Comparison of ENCODE assay signal across 8 cellular contexts in the genomic region with DNA sequence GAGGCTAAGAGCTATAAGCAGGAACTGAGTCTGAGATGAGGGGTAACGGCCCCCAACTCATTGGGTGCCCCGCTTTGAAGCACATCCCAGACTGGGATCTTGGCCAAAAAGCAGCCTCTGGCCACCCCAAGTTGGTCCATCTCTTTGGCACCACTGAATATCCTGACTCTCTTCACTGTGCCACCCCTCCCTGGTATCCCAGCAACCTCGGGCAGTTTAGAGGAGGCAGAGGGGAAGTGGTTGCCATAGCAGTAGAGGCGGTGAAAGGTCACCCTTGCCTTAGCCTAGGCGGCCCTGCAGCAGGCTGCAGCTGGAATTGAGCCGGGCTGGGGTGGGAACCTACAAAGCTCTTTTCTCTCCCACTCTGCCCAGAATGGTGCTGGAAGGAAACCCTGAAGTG. TPM values are rescaled to one million over a fixed set of nuclear protein-coding genes. Genes with fewer than 3 reads are reported as not detected.
DNase-seq lines count a peak whose midpoint lies in the region; ATAC-seq and TF ChIP-seq lines count a peak whose summit lies in the region.

No MANE protein-coding gene starts in this region.

- H3K27ac ChIP-seq in ascending aorta, result no peak overlapping the region
- no peak overlapping the region for H3K27ac ChIP-seq in right lobe of liver
- peak overlapping the region in 1 of 4 donors; percentile 77 for H3K27ac ChIP-seq in transverse colon

- H3K36me3 ChIP-seq in ascending aorta (peaks cover 14 to 19% of the 10 kb centered on the region in 2 donors), right lobe of liver (no peaks in the 10 kb centered on the region), transverse colon (no peaks in the 10 kb centered on the region)

- peak; percentile 33 to 54 (median 40) for ATAC-seq in right lobe of liver
- no peak for ATAC-seq in HG03520 (IDR thresholded peaks at IDR 0.05; ENCODE audit: unreplicated experiment)

- intact Hi-C loops in ascending aorta (cut with DNase I) (loop anchor here (2.0 to 5.0 kb wide), 3 partner anchors 29 to 375 kb away; partner anchors contain the start of genes MRPL11 and RCE1), right lobe of liver (cut with DNase I) (no loop called here), transverse colon (cut with DNase I; ENCODE audit: low total_unique reads) (no loop called here)

- TF ChIP-seq CTCF in ascending aorta (IDR thresholded peaks at IDR 0.05) (no peak), right lobe of liver (IDR thresholded peaks at IDR 0.05) (no peak), transverse colon (IDR thresholded peaks at IDR 0.05) (no peak)

- TF ChIP-seq EP300 in transverse colon (IDR thresholded peaks at IDR 0.05; ENCODE audit: low read depth), result no peak

- in situ Hi-C loops in transverse colon (cut with MboI; ENCODE audit: low pct_ligation_motif_present in 1 of 4, low pct_unique_long_range_greater_than_20kb in 1 of 4, low sequenced_read_pairs in 3 of 4), result no loop called here

- DNase-seq in NCI-H1417 (lab: John Stamatoyannopoulos, UW) (peak; percentile 11 to 74 (median 60)), NCI-H1417 treated with DMSO at 0.1 percent for 48 hours (lab: John Stamatoyannopoulos, UW) (no peak), NCI-H146 treated with DMSO at 0.1 percent for 48 hours (lab: John Stamatoyannopoulos, UW; ENCODE audit: unreplicated experiment) (peak; percentile 20), ascending aorta (ENCODE audit: low spot score in 2 of 2) (peak in 1 of 2 donors; percentile 73), right lobe of liver (peak in 1 of 3 donors; percentile 58), transverse colon (peak; percentile 60)
- DNase-seq in stimulated activated CD4-positive, alpha-beta T cell treated with anti-CD3 and anti-CD28 coated beads, Interleukin-4, amount 100 ng/mL, for 4 hours, result no peak

- WGBS in right lobe of liver (ENCODE audit: insufficient coverage, low coverage, low lambda C conversion rate, missing lambda C conversion rate), result 51% methylated on average over 6 of the region's 6 CpGs
- 24% methylated on average over 6 of the region's 6 CpGs; no CpG with 5 or more reads in 1 of the 2 donors for WGBS in transverse colon (ENCODE audit: low coverage in 1 of 2), 2 donors

- H3K4me3 ChIP-seq in ascending aorta (peak overlapping the region; percentile 77 to 92), right lobe of liver (peak overlapping the region; percentile 45 to 70 (median 56)), transverse colon (peak overlapping the region; percentile 69 to 85 (median 76))

- TF ChIP-seq POLR2A in right lobe of liver (IDR thresholded peaks at IDR 0.05), result no peak
- TF ChIP-seq POLR2A in transverse colon (IDR thresholded peaks at IDR 0.05), result no peak

- H3K4me1 ChIP-seq in ascending aorta (peaks cover 10 to 14% of the 10 kb centered on the region in 2 donors), right lobe of liver (peaks cover 0 to 8% (median 0%) of the 10 kb centered on the region in 4 donors), transverse colon (peaks cover 9 to 20% (median 14%) of the 10 kb centered on the region in 4 donors)

- no peaks in the 10 kb centered on the region for H3K9me3 ChIP-seq in ascending aorta
- no peaks in the 10 kb centered on the region for H3K9me3 ChIP-seq in right lobe of liver
- H3K9me3 ChIP-seq in transverse colon, result no peaks in the 10 kb centered on the region

- H3K27me3 ChIP-seq in ascending aorta, result no peaks in the 10 kb centered on the region
- H3K27me3 ChIP-seq in right lobe of liver, result no peaks in the 10 kb centered on the region
- no peaks in the 10 kb centered on the region for H3K27me3 ChIP-seq in transverse colon

RNA-seq across cellular contexts. Expression of gene PELI3, which starts 1.1 kb away (rescaled TPM):
- total RNA-seq in ascending aorta, result 13.2 TPM
- total RNA-seq in right lobe of liver, result 1 to 10 TPM; 2.0 to 5.3 (median 3.2) TPM
- 10 to 100 TPM in 1 of 4 donors, 1 to 10 TPM in 3; 1.2 to 14.2 (median 7.8) TPM for total RNA-seq in transverse colon

RNA-seq across cellular contexts. Expression of gene DPP3, which starts 12.5 kb away (rescaled TPM):
- total RNA-seq in ascending aorta (14.8 TPM), right lobe of liver (10 to 100 TPM; 18.0 to 25.6 (median 22.0) TPM), transverse colon (100 to 1,000 TPM in 1 of 4 donors, 10 to 100 TPM in 3; 32.8 to 116 (median 53.4) TPM)

RNA-seq across cellular contexts. Expression of gene MRPL11, which starts 29.1 kb away (rescaled TPM):
- total RNA-seq in ascending aorta (96.2 TPM), right lobe of liver (10 to 100 TPM; 17.6 to 34.1 (median 28.6) TPM), transverse colon (100 to 1,000 TPM in 1 of 4 donors, 10 to 100 TPM in 3; 39.6 to 127 (median 43.5) TPM)

RNA-seq across cellular contexts. Expression of gene BBS1, which starts 42.7 kb away (rescaled TPM):
- 39.6 TPM for total RNA-seq in ascending aorta
- 10 to 100 TPM in 4 of 6 experiments, 1 to 10 TPM in 2; 6.2 to 18.1 (median 11.2) TPM for total RNA-seq in right lobe of liver
- 100 to 1,000 TPM in 1 of 4 donors, 10 to 100 TPM in 3; 33.3 to 146 (median 56.0) TPM for total RNA-seq in transverse colon

RNA-seq across cellular contexts. Expression of gene NPAS4, which starts 46.9 kb away (rescaled TPM):
- total RNA-seq in ascending aorta (5.0 TPM), right lobe of liver (not detected), transverse colon (under 1 TPM in 1 of 4 donors, not detected in 3; 0.16 TPM)

Comparison
In these comparisons a context has a peak if more than half of its experiments do, and no peak if none do; other contexts are left out.
1. DNase-seq: peak in NCI-H1417 (3 of 3), NCI-H146 treated with DMSO at 0.1 percent for 48 hours (single experiment) and transverse colon (single experiment); none in NCI-H1417 treated with DMSO at 0.1 percent for 48 hours (single experiment) and stimulated activated CD4-positive, alpha-beta T cell treated with anti-CD3 and anti-CD28 coated beads, Interleukin-4, amount 100 ng/mL, for 4 hours (0 of 2).
2. Peak in every context shown above with its lines, with median percentiles within 50 percentile points of each other: H3K4me3 ChIP-seq.